ENCODE assay signal across 1 cellular context in the genomic region with DNA sequence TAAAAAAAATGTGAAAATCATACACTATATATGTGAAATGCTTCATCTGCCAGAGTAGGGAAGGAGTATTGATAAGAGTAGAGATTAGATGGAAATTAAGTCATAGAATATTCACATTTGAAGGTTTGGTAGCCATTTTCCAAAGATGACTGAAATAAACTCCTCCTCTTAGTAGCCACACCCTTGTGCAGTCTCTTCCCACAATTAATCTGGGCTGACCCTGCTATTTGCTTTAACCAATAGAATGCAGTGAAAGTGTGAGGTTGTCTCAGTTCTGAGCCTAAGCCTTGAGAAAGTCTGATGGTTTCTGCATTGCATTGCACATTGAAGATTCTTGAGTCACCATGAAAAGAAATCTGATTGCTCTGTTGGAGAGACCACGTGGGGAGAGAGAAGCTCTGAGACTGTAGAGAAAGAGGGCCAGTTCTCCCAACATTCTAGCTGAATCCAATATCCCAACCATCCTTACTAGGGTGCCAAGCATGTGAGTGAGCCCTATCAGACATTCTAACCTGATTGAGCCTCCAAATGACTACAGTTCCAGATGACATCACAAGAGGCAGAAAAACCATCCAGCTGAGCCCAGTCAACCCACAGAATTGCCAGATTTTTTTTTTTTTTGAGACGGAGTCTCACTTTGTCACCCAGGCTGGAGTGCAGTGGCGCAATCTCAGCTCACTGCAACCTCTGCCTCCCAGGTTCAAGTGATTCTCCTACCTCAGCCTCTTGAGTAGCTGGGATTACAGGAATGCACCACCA.
A peak's percentile ranks its signal among the peaks of the same experiment; 100 is the strongest.
TF ChIP-seq lines count a peak whose summit lies in the region.

No MANE protein-coding gene starts in this region.

TF ChIP-seq in HepG2, 621 proteins besides CTCF, POLR2A, EP300 and RAD21:
- TF ChIP-seq, protein P1, sequence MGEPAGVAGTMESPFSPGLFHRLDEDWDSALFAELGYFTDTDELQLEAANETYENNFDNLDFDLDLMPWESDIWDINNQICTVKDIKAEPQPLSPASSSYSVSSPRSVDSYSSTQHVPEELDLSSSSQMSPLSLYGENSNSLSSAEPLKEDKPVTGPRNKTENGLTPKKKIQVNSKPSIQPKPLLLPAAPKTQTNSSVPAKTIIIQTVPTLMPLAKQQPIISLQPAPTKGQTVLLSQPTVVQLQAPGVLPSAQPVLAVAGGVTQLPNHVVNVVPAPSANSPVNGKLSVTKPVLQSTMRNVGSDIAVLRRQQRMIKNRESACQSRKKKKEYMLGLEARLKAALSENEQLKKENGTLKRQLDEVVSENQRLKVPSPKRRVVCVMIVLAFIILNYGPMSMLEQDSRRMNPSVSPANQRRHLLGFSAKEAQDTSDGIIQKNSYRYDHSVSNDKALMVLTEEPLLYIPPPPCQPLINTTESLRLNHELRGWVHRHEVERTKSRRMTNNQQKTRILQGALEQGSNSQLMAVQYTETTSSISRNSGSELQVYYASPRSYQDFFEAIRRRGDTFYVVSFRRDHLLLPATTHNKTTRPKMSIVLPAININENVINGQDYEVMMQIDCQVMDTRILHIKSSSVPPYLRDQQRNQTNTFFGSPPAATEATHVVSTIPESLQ (CRISPR knock-in tag; conservative IDR thresholded peaks at IDR 0.05), result no peak
- TF ChIP-seq ZNF331 (CRISPR knock-in tag; IDR thresholded peaks at IDR 0.05), result peak; percentile 97
